In genomic region chr13:29707876-29708543, GRCh38 we compare ENCODE assay signal across 7 cellular contexts.
DNase-seq lines count a peak whose midpoint lies in the region; ATAC-seq, FAIRE-seq and TF ChIP-seq lines count a peak whose summit lies in the region.

No MANE protein-coding gene starts in this region.

- H3F3A ChIP-seq in SU-DHL-6 (ENCODE audit: insufficient read depth) = no peaks in the 10 kb centered on the region

- no peak overlapping the region for H3K4me3 ChIP-seq in SU-DHL-6 (ENCODE audit: insufficient read depth, low read length, poor library complexity, severe bottlenecking)

- DNase-seq in GM12891 (ENCODE audit: insufficient read length, low spot score) = peak; percentile 39
- DNase-seq in HT-29 (ENCODE audit: low spot score) = peak; percentile 88
- DNase-seq in amniotic epithelial cell (ENCODE audit: low read depth) = peak; percentile 55
- peak; percentile 90 for DNase-seq in iPS-NIHi7 (ENCODE audit: extremely low spot score)
- peak; percentile 8 for DNase-seq in stimulated activated CD8-positive, alpha-beta memory T cell treated with anti-CD3 and anti-CD28 coated beads, Interleukin-12 subunit alpha, Interleukin-12 subunit beta, amount 100 ng/mL, for 24 hours (ENCODE audit: extremely low read depth)

- H3K27me3 ChIP-seq in SU-DHL-6 (ENCODE audit: low read length) = no peaks in the 10 kb centered on the region

- H3K9ac ChIP-seq in SU-DHL-6 (ENCODE audit: low read length) = no peak overlapping the region

- FAIRE-seq in GM12891 (lab: Jason Lieb, UNC) = no peak

- TF ChIP-seq CTCF in SU-DHL-6 (IDR thresholded peaks at IDR 0.05; ENCODE audit: insufficient read depth, low read length, poor library complexity, severe bottlenecking) = peak; percentile 44

- H3K79me2 ChIP-seq in SU-DHL-6 (ENCODE audit: insufficient read depth, low read length) = no peaks in the 10 kb centered on the region

- no peak for TF ChIP-seq POLR2A in GM12891 (IDR thresholded peaks at IDR 0.05; ENCODE audit: low read depth, low read length)

- ATAC-seq in HG03196 (IDR thresholded peaks at IDR 0.05; ENCODE audit: unreplicated experiment) = no peak

- no peaks in the 10 kb centered on the region for H4K20me1 ChIP-seq in SU-DHL-6 (ENCODE audit: low read depth, low read length)

- H3K9me3 ChIP-seq in SU-DHL-6 (ENCODE audit: insufficient read depth, low read length) = no peaks in the 10 kb centered on the region

- H3K4me2 ChIP-seq in SU-DHL-6 (ENCODE audit: low read depth, low read length, poor library complexity, severe bottlenecking) = no peak overlapping the region

- H3K27ac ChIP-seq in SU-DHL-6 (ENCODE audit: low read depth, low read length) = no peak overlapping the region

- no peaks in the 10 kb centered on the region for H3K36me3 ChIP-seq in SU-DHL-6 (ENCODE audit: low read length)

- no peaks in the 10 kb centered on the region for H3K9me2 ChIP-seq in SU-DHL-6 (replicated peaks; ENCODE audit: insufficient read depth, low read length)

- no peak overlapping the region for H2AFZ ChIP-seq in SU-DHL-6 (ENCODE audit: low read depth, low read length, severe bottlenecking)

TF ChIP-seq in GM12891, 5 proteins besides CTCF, POLR2A, EP300 and RAD21:
- no peak for TF ChIP-seq SPI1 (IDR thresholded peaks at IDR 0.05; ENCODE audit: low read depth, low read length)

Comparison
In these comparisons a context has a peak if more than half of its experiments do, and no peak if none do; other contexts are left out.
1. DNase-seq: peak in every context shown above with its lines; median percentile 90 in iPS-NIHi7; 88 in HT-29; 55 in amniotic epithelial cell; 39 in GM12891; 8 in stimulated activated CD8-positive, alpha-beta memory T cell treated with anti-CD3 and anti-CD28 coated beads, Interleukin-12 subunit alpha, Interleukin-12 subunit beta, amount 100 ng/mL, for 24 hours.